ENCODE assay signal across 2 cellular contexts in genomic region chr11:93504110-93505095, GRCh38.
TF ChIP-seq lines count a peak whose summit lies in the region.

No MANE protein-coding gene starts in this region.

TF ChIP-seq in liver, 16 proteins besides CTCF, POLR2A, EP300 and RAD21:
- TF ChIP-seq FOXA1 (IDR thresholded peaks at IDR 0.05) (peak; percentile 40), EGR1 (IDR thresholded peaks at IDR 0.05; ENCODE audit: low read depth in 2 of 2) (no peak), TAF1 (conservative IDR thresholded peaks at IDR 0.05) (no peak), JUND (IDR thresholded peaks at IDR 0.05) (peak in 1 of 2 donors; percentile 30), FOXA2 (IDR thresholded peaks at IDR 0.05) (peak; percentile 47), YY1 (IDR thresholded peaks at IDR 0.05) (peak; percentile 30), MAX (IDR thresholded peaks at IDR 0.05) (peak; percentile 53), RXRA (IDR thresholded peaks at IDR 0.05) (peak in 1 of 2 donors; percentile 77), SP1 (IDR thresholded peaks at IDR 0.05) (no peak), HNF4A (conservative IDR thresholded peaks at IDR 0.05) (peak; percentile 49 to 74), NR2F2 (IDR thresholded peaks at IDR 0.05) (no peak), GABPA (IDR thresholded peaks at IDR 0.05 in 1 of 2, conservative IDR thresholded peaks at IDR 0.05 in 1 of 2) (no peak)

TF ChIP-seq in HepG2, 621 proteins besides CTCF, POLR2A, EP300 and RAD21:
- TF ChIP-seq ZNF274 (CRISPR knock-in tag; IDR thresholded peaks at IDR 0.05) (no peak), FOXJ3 (CRISPR knock-in tag; IDR thresholded peaks at IDR 0.05; ENCODE audit: borderline replicate concordance) (no peak), CCAR2 (optimal IDR thresholded peaks at IDR 0.05; ENCODE audit: low read depth, low read length) (no peak), ZBTB37 (CRISPR knock-in tag; IDR thresholded peaks at IDR 0.05) (no peak), ZNF574 (CRISPR knock-in tag; IDR thresholded peaks at IDR 0.05) (no peak), SMAD3 (CRISPR knock-in tag; IDR thresholded peaks at IDR 0.05) (no peak), ZNF292 (CRISPR knock-in tag; IDR thresholded peaks at IDR 0.05; ENCODE audit: borderline replicate concordance, low read depth) (no peak), ZNF792 (CRISPR knock-in tag; IDR thresholded peaks at IDR 0.05) (no peak), SNAPC4 (CRISPR knock-in tag; IDR thresholded peaks at IDR 0.05) (no peak), PREB (CRISPR knock-in tag; IDR thresholded peaks at IDR 0.05) (no peak), BHLHE40 (IDR thresholded peaks at IDR 0.05; ENCODE audit: low read length) (no peak), ZNF12 (CRISPR knock-in tag; IDR thresholded peaks at IDR 0.05) (no peak), LRRFIP1 (CRISPR knock-in tag; conservative IDR thresholded peaks at IDR 0.05) (no peak), ZFP36L1 (CRISPR knock-in tag; IDR thresholded peaks at IDR 0.05) (no peak), MAF1 (CRISPR knock-in tag; IDR thresholded peaks at IDR 0.05; ENCODE audit: borderline replicate concordance) (no peak), KLF9 (CRISPR knock-in tag; IDR thresholded peaks at IDR 0.05; ENCODE audit: low read depth) (no peak), PLRG1 (conservative IDR thresholded peaks at IDR 0.05) (no peak), ZFP82 (CRISPR knock-in tag; IDR thresholded peaks at IDR 0.05; ENCODE audit: borderline replicate concordance) (no peak)
